ENCODE assay signal across 9 cellular contexts in genomic region chr13:40777957-40778235, GRCh38. TPM values are rescaled to one million over a fixed set of nuclear protein-coding genes. Genes with fewer than 3 reads are reported as not detected.
A peak's percentile ranks its signal among the peaks of the same experiment; 100 is the strongest.
DNase-seq lines count a peak whose midpoint lies in the region; ATAC-seq, FAIRE-seq and TF ChIP-seq lines count a peak whose summit lies in the region.
"Had no signal": no experiment of that assay in that cellular context is flagged by ENCODE, and none has a peak within 500 bp of the region (broad histone marks: within the 10 kb centered on the region; RNA-seq: fewer than 3 reads in every experiment).

No MANE protein-coding gene starts in this region.

- H3K9me3 Mint-ChIP-seq in activated CD8-positive, alpha-beta T cell treated with anti-CD3 and anti-CD28 coated beads, Interleukin-2, amount 10 ng/mL, durations not matched to agents 7 days and 5 days (ENCODE audit: insufficient read depth), result no peaks in the 10 kb centered on the region
- no peaks in the 10 kb centered on the region for H3K9me3 Mint-ChIP-seq in immature natural killer cell
- no peaks in the 10 kb centered on the region for H3K9me3 Mint-ChIP-seq in H9

- no peaks in the 10 kb centered on the region for H3K9me2 ChIP-seq in DOHH2 (replicated peaks; ENCODE audit: control insufficient read depth, low read length)

- H2BK20ac ChIP-seq in H9 (ENCODE audit: low read depth, low read length, poor library complexity, severe bottlenecking), result no peak overlapping the region

- TF ChIP-seq POLR2A in A549 (IDR thresholded peaks at IDR 0.05; ENCODE audit: low read length) (no peak), gastrocnemius medialis (IDR thresholded peaks at IDR 0.05) (no peak)

- H3K4me2 ChIP-seq in A549 (peak overlapping the region; percentile 50; the same call in 1 of the 3 replicates), DOHH2 (ENCODE audit: low read length) (peak overlapping the region; percentile 95), H9 (ENCODE audit: insufficient read depth, insufficient read length, low read length) (no peak overlapping the region)

- H3K4me1 ChIP-seq in A549 (no peaks in the 10 kb centered on the region), DOHH2 (ENCODE audit: control insufficient read depth, low read length) (peaks cover 39% of the 10 kb centered on the region), H9 (ENCODE audit: insufficient read depth, low read length) (no peaks in the 10 kb centered on the region), gastrocnemius medialis (peaks cover 0 to 2% of the 10 kb centered on the region in 2 donors)

- no peaks in the 10 kb centered on the region for H3K79me2 ChIP-seq in DOHH2 (ENCODE audit: control insufficient read depth, low read length)
- H3K79me2 ChIP-seq in H9 (ENCODE audit: insufficient read depth, low read length), result no peaks in the 10 kb centered on the region

- CTCF ChIA-PET in A549 (lab: Yijun Ruan, JAX), result interaction anchor here (0.8 to 5.0 kb wide), 16 partner anchors 8 to 1095 kb away, joined by 3 to 41 read pairs (median 4); partner anchors contain the start of gene SLC25A15
- CTCF ChIA-PET in activated CD8-positive, alpha-beta T cell treated with anti-CD3 and anti-CD28 coated beads, Interleukin-2, amount 10 ng/mL, durations not matched to agents 7 days and 5 days (lab: Charles Lee), result interaction anchor here (0.7 to 5.0 kb wide), 28 partner anchors 9 to 1096 kb away, joined by 3 to 42 read pairs (median 6); partner anchors contain the start of gene SLC25A15

- no peaks in the 10 kb centered on the region for H3K27me3 Mint-ChIP-seq in activated CD8-positive, alpha-beta T cell treated with anti-CD3 and anti-CD28 coated beads, Interleukin-2, amount 10 ng/mL, durations not matched to agents 7 days and 5 days (ENCODE audit: low read depth)
- H3K27me3 Mint-ChIP-seq in immature natural killer cell (ENCODE audit: low read depth in 3 of 3) (peaks cover 0 to 3% (median 0%) of the 10 kb centered on the region in 3 donors), H9 (ENCODE audit: low read depth) (no peaks in the 10 kb centered on the region)

- H3K4me1 Mint-ChIP-seq in activated CD8-positive, alpha-beta T cell treated with anti-CD3 and anti-CD28 coated beads, Interleukin-2, amount 10 ng/mL, durations not matched to agents 7 days and 5 days (ENCODE audit: low read depth), result peaks cover 33% of the 10 kb centered on the region
- H3K4me1 Mint-ChIP-seq in immature natural killer cell, result peaks cover 26 to 28% of the 10 kb centered on the region in 2 donors
- H3K4me1 Mint-ChIP-seq in H9, result peaks cover 8 to 18% of the 10 kb centered on the region in 2 experiments

- no peak overlapping the region for H3K4me3 ChIP-seq in A549
- H3K4me3 ChIP-seq in DOHH2 (ENCODE audit: low read length), result no peak overlapping the region
- no peak overlapping the region for H3K4me3 ChIP-seq in gastrocnemius medialis

- no peak overlapping the region for H4K5ac ChIP-seq in H9 (ENCODE audit: insufficient read length, low read depth, low read length)

- TF ChIP-seq CTCF in A549 (IDR thresholded peaks at IDR 0.05) (no peak), DOHH2 (IDR thresholded peaks at IDR 0.05; ENCODE audit: low read depth, low read length, poor library complexity, severe bottlenecking) (no peak), H9 (conservative IDR thresholded peaks at IDR 0.05) (no peak), gastrocnemius medialis (IDR thresholded peaks at IDR 0.05 in 4 of 5, conservative IDR thresholded peaks at IDR 0.05 in 1 of 5) (no peak)

- ATAC-seq in A549 (no peak), gastrocnemius medialis (no peak), HG03432 (IDR thresholded peaks at IDR 0.05; ENCODE audit: unreplicated experiment) (no peak)
- no peak for ATAC-seq in activated CD8-positive, alpha-beta T cell treated with anti-CD3 and anti-CD28 coated beads, Interleukin-2, amount 10 ng/mL, durations not matched to agents 7 days and 5 days

- no peak overlapping the region for H4K91ac ChIP-seq in H9 (ENCODE audit: insufficient read length, low read depth, low read length)

- no peak overlapping the region for H3K4ac ChIP-seq in H9 (ENCODE audit: low read depth, low read length)

- H3K27ac Mint-ChIP-seq in activated CD8-positive, alpha-beta T cell treated with anti-CD3 and anti-CD28 coated beads, Interleukin-2, amount 10 ng/mL, durations not matched to agents 7 days and 5 days, result peak overlapping the region; percentile 100
- H3K27ac Mint-ChIP-seq in immature natural killer cell (peak overlapping the region; percentile 71 to 98 (median 94)), H9 (no peak overlapping the region)

- in situ Hi-C loops in gastrocnemius medialis (cut with MboI; ENCODE audit: low sequenced_read_pairs in 4 of 4), result loop anchor here in 1 of 4 donors (25.0 kb wide), 1 partner anchor 284 kb away; the partner anchor contains the start of gene WBP4

- H3K27me3 ChIP-seq in DOHH2 (ENCODE audit: control insufficient read depth, low read length) (no peaks in the 10 kb centered on the region), H9 (ENCODE audit: insufficient read depth, low read length) (no peaks in the 10 kb centered on the region), gastrocnemius medialis (no peaks in the 10 kb centered on the region)

- H3K36me3 Mint-ChIP-seq in activated CD8-positive, alpha-beta T cell treated with anti-CD3 and anti-CD28 coated beads, Interleukin-2, amount 10 ng/mL, durations not matched to agents 7 days and 5 days (ENCODE audit: low read depth), result no peaks in the 10 kb centered on the region
- H3K36me3 Mint-ChIP-seq in immature natural killer cell (no peaks in the 10 kb centered on the region), H9 (ENCODE audit: insufficient read depth in 1 of 3, low read depth in 3 of 3) (no peaks in the 10 kb centered on the region)

- H3T11ph ChIP-seq in H9 (ENCODE audit: low read length), result no peak overlapping the region

- H3K9me3 ChIP-seq in A549 (no peaks in the 10 kb centered on the region), DOHH2 (ENCODE audit: control insufficient read depth, insufficient read depth, low read length) (no peaks in the 10 kb centered on the region), H9 (ENCODE audit: control insufficient read depth, low read depth, low read length) (no peaks in the 10 kb centered on the region), gastrocnemius medialis (no peaks in the 10 kb centered on the region)

- H3K23ac ChIP-seq in H9 (ENCODE audit: insufficient read length, low read depth, low read length), result no peak overlapping the region

- intact Hi-C loops in gastrocnemius medialis (cut with DNase I; ENCODE audit: low total_unique reads), result loop anchor here (1.0 kb wide), 1 partner anchor 1094 kb away; no protein-coding TSS in a partner anchor

- DNase-seq in A549 (ENCODE audit: low read depth in 1 of 2, low spot score in 1 of 2), result no peak
- no peak for DNase-seq in activated CD8-positive, alpha-beta T cell treated with anti-CD3 and anti-CD28 coated beads, Interleukin-2, amount 10 ng/mL, durations not matched to agents 7 days and 5 days
- DNase-seq in immature natural killer cell, result no peak
- no peak for DNase-seq in H9
- DNase-seq in cerebellar cortex (ENCODE audit: low spot score), result no peak
- DNase-seq in gastrocnemius medialis, result no peak
- DNase-seq: activated CD4-positive, CD25-positive, alpha-beta regulatory T cell treated with anti-CD3 and anti-CD28 coated beads, Interleukin-2, amount 50 U/mL, for 72 hours had no signal

- POLR2A ChIA-PET in A549 (lab: Yijun Ruan, JAX), result no interaction called here
- POLR2A ChIA-PET in activated CD8-positive, alpha-beta T cell treated with anti-CD3 and anti-CD28 coated beads, Interleukin-2, amount 10 ng/mL, durations not matched to agents 7 days and 5 days (lab: Charles Lee), result interaction anchor here (0.6 to 1.2 kb wide), 5 partner anchors 11 to 834 kb away, joined by 3 to 5 read pairs (median 4); partner anchors contain the start of gene SLC25A15

- no peak for FAIRE-seq in A549 (lab: Jason Lieb, UNC)

- H3K27ac ChIP-seq in A549 (no peak overlapping the region), DOHH2 (ENCODE audit: low read depth, low read length) (0 out of 2 replicates have a peak overlapping the region, but pooled peaks have one; percentile 82), H9 (ENCODE audit: insufficient read length, low read depth, low read length) (no peak overlapping the region), gastrocnemius medialis (no peak overlapping the region)

- no peak overlapping the region for H2BK120ac ChIP-seq in H9 (ENCODE audit: low read depth, low read length, poor library complexity, severe bottlenecking)

- no peak overlapping the region for H3K14ac ChIP-seq in H9 (ENCODE audit: insufficient read depth, low read length)

- no peak overlapping the region for H3K4me3 Mint-ChIP-seq in activated CD8-positive, alpha-beta T cell treated with anti-CD3 and anti-CD28 coated beads, Interleukin-2, amount 10 ng/mL, durations not matched to agents 7 days and 5 days
- peak overlapping the region in 4 of 5 donors; percentile 60 to 77 (median 69) for H3K4me3 Mint-ChIP-seq in immature natural killer cell
- H3K4me3 Mint-ChIP-seq in H9, result no peak overlapping the region

- H3K56ac ChIP-seq in H9 (ENCODE audit: insufficient read length, low read depth, low read length), result no peak overlapping the region

- WGBS in A549 (ENCODE audit: missing lambda C conversion rate), result 46% methylated on average over 2 of the region's 2 CpGs
- WGBS in H9 (ENCODE audit: extremely low coverage, insufficient read length, low lambda C conversion rate), result no CpG with 5 or more reads among the region's 2 CpGs

- no peak overlapping the region for H2BK12ac ChIP-seq in H9 (ENCODE audit: insufficient read length, low read depth, low read length)

- TF ChIP-seq EP300 in A549 (IDR thresholded peaks at IDR 0.05), result no peak

- no peaks in the 10 kb centered on the region; the same call in 1 of the 2 replicates for H3F3A ChIP-seq in DOHH2 (ENCODE audit: control insufficient read depth, insufficient read depth)

- no peaks in the 10 kb centered on the region for H3K79me1 ChIP-seq in H9 (ENCODE audit: insufficient read depth, low read depth, low read length, poor library complexity, severe bottlenecking)

- TF ChIP-seq RAD21 in A549 (conservative IDR thresholded peaks at IDR 0.05 in 1 of 2, IDR thresholded peaks at IDR 0.05 in 1 of 2), result no peak

- no peak overlapping the region for H2BK5ac ChIP-seq in H9 (ENCODE audit: insufficient read length, low read length)

- H2BK15ac ChIP-seq in H9 (ENCODE audit: low read depth, low read length), result no peak overlapping the region

- H3K23me2 ChIP-seq in H9 (ENCODE audit: insufficient read length, low read depth, low read length, poor library complexity, severe bottlenecking), result no peaks in the 10 kb centered on the region

- no peaks in the 10 kb centered on the region for H4K20me1 ChIP-seq in DOHH2 (ENCODE audit: control insufficient read depth, insufficient read depth, low read depth, low read length)
- no peaks in the 10 kb centered on the region for H4K20me1 ChIP-seq in H9 (ENCODE audit: control insufficient read depth, insufficient read depth, insufficient read length)

- no peak overlapping the region for H2AK5ac ChIP-seq in H9 (ENCODE audit: insufficient read length, low read length)

- H4K8ac ChIP-seq in H9 (replicated peaks; ENCODE audit: insufficient read length, low read depth, low read length), result no peak overlapping the region

- H3K18ac ChIP-seq in H9 (ENCODE audit: insufficient read length, low read depth, low read length), result no peak overlapping the region

- H3K9ac ChIP-seq in H9 (ENCODE audit: extremely low read depth, insufficient read length, low read length), result no peak overlapping the region

- H3K36me3 ChIP-seq in DOHH2 (ENCODE audit: control insufficient read depth, low read length) (no peaks in the 10 kb centered on the region), gastrocnemius medialis (no peaks in the 10 kb centered on the region)

- no peak overlapping the region for H2AFZ ChIP-seq in H9 (ENCODE audit: low read length)

RNA-seq across cellular contexts. Expression of gene MRPS31, which starts 6.9 kb away (rescaled TPM):
- polyA plus RNA-seq in A549 (2011; rRNA removed) (17.7 and 30.3 TPM in 2 replicates), A549 (2017; fragmentation: RNase III; extraction: RNeasy Plus Mini Kit Qiagen cat#74134 plus additional on column Dnase treatment) (14.2 to 14.8 TPM (median 14.7 TPM) in 3 replicates), immature natural killer cell (10 to 100 TPM; 30.9 to 38.0 (median 33.4) TPM)
- 9.0 and 10.4 TPM in 2 replicates for polyA plus RNA-seq in A549 (2012; cell fraction: cytosol; rRNA removed)
- polyA plus RNA-seq in A549 (2012; cell fraction: nucleus; rRNA removed), result 5.0 and 5.4 TPM in 2 replicates
- 6.5 and 6.6 TPM in 2 replicates for polyA minus RNA-seq in A549 (2011; rRNA and poly(A)+ RNA removed)
- 10 to 100 TPM; 35.6 to 37.3 TPM for total RNA-seq in activated CD8-positive, alpha-beta T cell treated with anti-CD3 and anti-CD28 coated beads, Interleukin-2, amount 10 ng/mL, durations not matched to agents 7 days and 5 days
- total RNA-seq in H9 (2021) (27.3 and 29.6 TPM in 2 replicates), gastrocnemius medialis (10 to 100 TPM; 21.0 to 29.5 (median 24.8) TPM)

RNA-seq across cellular contexts. Expression of gene SLC25A15, which starts 11.5 kb away (rescaled TPM):
- polyA plus RNA-seq in A549 (2011; rRNA removed) (17.8 and 23.3 TPM in 2 replicates), A549 (2017; fragmentation: RNase III; extraction: RNeasy Plus Mini Kit Qiagen cat#74134 plus additional on column Dnase treatment) (14.0 to 17.2 TPM (median 14.1 TPM) in 3 replicates), immature natural killer cell (1 to 10 TPM; 2.1 to 8.3 (median 5.3) TPM)
- 12.6 and 15.6 TPM in 2 replicates for polyA plus RNA-seq in A549 (2012; cell fraction: cytosol; rRNA removed)
- polyA plus RNA-seq in A549 (2012; cell fraction: nucleus; rRNA removed), result 8.6 and 9.3 TPM in 2 replicates
- polyA minus RNA-seq in A549 (2011; rRNA and poly(A)+ RNA removed), result 35.4 and 46.5 TPM in 2 replicates
- total RNA-seq in activated CD8-positive, alpha-beta T cell treated with anti-CD3 and anti-CD28 coated beads, Interleukin-2, amount 10 ng/mL, durations not matched to agents 7 days and 5 days, result 10 to 100 TPM; 13.4 to 13.5 TPM
- total RNA-seq in H9 (2021) (18.3 and 21.1 TPM in 2 replicates), gastrocnemius medialis (10 to 100 TPM in 2 of 4 donors, 1 to 10 TPM in 2; 4.3 to 19.3 (median 11.0) TPM)

Comparison
In these comparisons a context has a peak if more than half of its experiments do, and no peak if none do; other contexts are left out.
1. H3K27ac Mint-ChIP-seq: peak in activated CD8-positive, alpha-beta T cell treated with anti-CD3 and anti-CD28 coated beads, Interleukin-2, amount 10 ng/mL, durations not matched to agents 7 days and 5 days (single experiment) and immature natural killer cell (6 of 6); none in H9 (0 of 3).
2. H3K4me3 Mint-ChIP-seq: peak in immature natural killer cell (4 of 5); none in activated CD8-positive, alpha-beta T cell treated with anti-CD3 and anti-CD28 coated beads, Interleukin-2, amount 10 ng/mL, durations not matched to agents 7 days and 5 days (single experiment) and H9 (0 of 2).